1 cellular context compared by ENCODE assay signal in the genomic region with DNA sequence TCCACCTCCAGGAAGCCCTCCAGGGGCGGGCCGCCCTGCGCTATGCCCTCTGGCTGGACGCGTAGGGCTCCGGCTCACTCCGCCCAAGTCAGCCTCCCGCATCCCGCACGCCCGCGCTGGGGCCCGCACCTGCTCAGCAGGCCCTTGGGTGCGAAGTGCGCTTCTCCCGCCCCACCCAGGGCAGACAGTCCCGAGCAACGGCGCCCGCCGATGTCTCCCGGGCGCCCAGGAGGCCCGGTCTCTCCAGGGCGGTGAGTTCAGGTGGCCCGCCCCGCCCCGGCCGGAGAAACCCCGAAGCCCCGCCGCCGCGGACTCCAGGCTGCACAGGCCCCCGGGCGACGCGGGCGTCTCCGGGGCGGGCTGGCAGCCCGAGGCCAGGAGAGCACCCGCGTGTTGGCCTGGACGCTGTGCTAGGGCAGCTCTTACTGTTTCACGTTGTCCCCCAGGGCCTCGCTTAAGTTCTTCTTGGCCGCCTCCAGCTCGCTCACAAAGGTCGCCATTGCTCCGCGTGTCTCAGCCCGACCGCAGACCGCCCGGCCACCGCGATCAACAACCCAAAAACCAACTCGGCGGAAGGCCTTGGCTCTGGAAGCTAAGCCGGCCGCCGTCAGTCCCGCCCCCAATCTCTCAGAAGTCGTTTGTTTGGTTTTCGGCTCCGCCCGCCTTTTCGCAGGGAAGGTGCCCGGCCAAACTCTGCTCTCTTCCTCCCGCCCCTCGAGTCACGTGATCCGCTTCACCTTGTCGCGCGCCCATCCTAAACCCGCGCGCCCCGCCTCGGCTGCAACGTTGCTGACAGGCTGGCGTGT.
TF ChIP-seq lines count a peak whose summit lies in the region.

A gene with protein sequence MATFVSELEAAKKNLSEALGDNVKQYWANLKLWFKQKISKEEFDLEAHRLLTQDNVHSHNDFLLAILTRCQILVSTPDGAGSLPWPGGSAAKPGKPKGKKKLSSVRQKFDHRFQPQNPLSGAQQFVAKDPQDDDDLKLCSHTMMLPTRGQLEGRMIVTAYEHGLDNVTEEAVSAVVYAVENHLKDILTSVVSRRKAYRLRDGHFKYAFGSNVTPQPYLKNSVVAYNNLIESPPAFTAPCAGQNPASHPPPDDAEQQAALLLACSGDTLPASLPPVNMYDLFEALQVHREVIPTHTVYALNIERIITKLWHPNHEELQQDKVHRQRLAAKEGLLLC (minus strand): TSS at position 531 of the 806 bp plus-strand sequence. CDS start 31 bp downstream, at position 500.

TF ChIP-seq in HepG2, 621 proteins besides CTCF, POLR2A, EP300 and RAD21 (continued from another document and continues in another):
- TF ChIP-seq, protein P1, sequence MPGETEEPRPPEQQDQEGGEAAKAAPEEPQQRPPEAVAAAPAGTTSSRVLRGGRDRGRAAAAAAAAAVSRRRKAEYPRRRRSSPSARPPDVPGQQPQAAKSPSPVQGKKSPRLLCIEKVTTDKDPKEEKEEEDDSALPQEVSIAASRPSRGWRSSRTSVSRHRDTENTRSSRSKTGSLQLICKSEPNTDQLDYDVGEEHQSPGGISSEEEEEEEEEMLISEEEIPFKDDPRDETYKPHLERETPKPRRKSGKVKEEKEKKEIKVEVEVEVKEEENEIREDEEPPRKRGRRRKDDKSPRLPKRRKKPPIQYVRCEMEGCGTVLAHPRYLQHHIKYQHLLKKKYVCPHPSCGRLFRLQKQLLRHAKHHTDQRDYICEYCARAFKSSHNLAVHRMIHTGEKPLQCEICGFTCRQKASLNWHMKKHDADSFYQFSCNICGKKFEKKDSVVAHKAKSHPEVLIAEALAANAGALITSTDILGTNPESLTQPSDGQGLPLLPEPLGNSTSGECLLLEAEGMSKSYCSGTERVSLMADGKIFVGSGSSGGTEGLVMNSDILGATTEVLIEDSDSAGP (CRISPR knock-in tag; IDR thresholded peaks at IDR 0.05; ENCODE audit: borderline replicate concordance) = peak; percentile 85; the same call in 1 of the 2 replicates
- TF ChIP-seq, protein P2, sequence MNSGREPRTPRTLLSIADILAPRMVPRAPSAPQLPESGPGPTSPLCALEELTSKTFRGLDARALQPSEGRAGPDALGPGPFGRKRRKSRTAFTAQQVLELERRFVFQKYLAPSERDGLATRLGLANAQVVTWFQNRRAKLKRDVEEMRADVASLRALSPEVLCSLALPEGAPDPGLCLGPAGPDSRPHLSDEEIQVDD (CRISPR knock-in tag; IDR thresholded peaks at IDR 0.05; ENCODE audit: borderline replicate concordance) = 0 out of 2 replicates have a peak, but pooled peaks have one; percentile 19
- TF ChIP-seq MIXL1 (CRISPR knock-in tag; IDR thresholded peaks at IDR 0.05) = peak; percentile 74
- TF ChIP-seq PPARG (CRISPR knock-in tag; conservative IDR thresholded peaks at IDR 0.05) = no peak
- TF ChIP-seq, protein P3, sequence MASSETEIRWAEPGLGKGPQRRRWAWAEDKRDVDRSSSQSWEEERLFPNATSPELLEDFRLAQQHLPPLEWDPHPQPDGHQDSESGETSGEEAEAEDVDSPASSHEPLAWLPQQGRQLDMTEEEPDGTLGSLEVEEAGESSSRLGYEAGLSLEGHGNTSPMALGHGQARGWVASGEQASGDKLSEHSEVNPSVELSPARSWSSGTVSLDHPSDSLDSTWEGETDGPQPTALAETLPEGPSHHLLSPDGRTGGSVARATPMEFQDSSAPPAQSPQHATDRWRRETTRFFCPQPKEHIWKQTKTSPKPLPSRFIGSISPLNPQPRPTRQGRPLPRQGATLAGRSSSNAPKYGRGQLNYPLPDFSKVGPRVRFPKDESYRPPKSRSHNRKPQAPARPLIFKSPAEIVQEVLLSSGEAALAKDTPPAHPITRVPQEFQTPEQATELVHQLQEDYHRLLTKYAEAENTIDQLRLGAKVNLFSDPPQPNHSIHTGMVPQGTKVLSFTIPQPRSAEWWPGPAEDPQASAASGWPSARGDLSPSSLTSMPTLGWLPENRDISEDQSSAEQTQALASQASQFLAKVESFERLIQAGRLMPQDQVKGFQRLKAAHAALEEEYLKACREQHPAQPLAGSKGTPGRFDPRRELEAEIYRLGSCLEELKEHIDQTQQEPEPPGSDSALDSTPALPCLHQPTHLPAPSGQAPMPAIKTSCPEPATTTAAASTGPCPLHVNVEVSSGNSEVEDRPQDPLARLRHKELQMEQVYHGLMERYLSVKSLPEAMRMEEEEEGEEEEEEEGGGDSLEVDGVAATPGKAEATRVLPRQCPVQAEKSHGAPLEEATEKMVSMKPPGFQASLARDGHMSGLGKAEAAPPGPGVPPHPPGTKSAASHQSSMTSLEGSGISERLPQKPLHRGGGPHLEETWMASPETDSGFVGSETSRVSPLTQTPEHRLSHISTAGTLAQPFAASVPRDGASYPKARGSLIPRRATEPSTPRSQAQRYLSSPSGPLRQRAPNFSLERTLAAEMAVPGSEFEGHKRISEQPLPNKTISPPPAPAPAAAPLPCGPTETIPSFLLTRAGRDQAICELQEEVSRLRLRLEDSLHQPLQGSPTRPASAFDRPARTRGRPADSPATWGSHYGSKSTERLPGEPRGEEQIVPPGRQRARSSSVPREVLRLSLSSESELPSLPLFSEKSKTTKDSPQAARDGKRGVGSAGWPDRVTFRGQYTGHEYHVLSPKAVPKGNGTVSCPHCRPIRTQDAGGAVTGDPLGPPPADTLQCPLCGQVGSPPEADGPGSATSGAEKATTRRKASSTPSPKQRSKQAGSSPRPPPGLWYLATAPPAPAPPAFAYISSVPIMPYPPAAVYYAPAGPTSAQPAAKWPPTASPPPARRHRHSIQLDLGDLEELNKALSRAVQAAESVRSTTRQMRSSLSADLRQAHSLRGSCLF (CRISPR knock-in tag; IDR thresholded peaks at IDR 0.05; ENCODE audit: borderline replicate concordance) = 0 out of 2 replicates have a peak, but pooled peaks have one; percentile 34
- peak; percentile 55; the same call in 1 of the 2 replicates for TF ChIP-seq ZNF350 (CRISPR knock-in tag; IDR thresholded peaks at IDR 0.05; ENCODE audit: borderline replicate concordance, low read depth)
- TF ChIP-seq, protein P4, sequence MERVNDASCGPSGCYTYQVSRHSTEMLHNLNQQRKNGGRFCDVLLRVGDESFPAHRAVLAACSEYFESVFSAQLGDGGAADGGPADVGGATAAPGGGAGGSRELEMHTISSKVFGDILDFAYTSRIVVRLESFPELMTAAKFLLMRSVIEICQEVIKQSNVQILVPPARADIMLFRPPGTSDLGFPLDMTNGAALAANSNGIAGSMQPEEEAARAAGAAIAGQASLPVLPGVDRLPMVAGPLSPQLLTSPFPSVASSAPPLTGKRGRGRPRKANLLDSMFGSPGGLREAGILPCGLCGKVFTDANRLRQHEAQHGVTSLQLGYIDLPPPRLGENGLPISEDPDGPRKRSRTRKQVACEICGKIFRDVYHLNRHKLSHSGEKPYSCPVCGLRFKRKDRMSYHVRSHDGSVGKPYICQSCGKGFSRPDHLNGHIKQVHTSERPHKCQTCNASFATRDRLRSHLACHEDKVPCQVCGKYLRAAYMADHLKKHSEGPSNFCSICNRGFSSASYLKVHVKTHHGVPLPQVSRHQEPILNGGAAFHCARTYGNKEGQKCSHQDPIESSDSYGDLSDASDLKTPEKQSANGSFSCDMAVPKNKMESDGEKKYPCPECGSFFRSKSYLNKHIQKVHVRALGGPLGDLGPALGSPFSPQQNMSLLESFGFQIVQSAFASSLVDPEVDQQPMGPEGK (CRISPR knock-in tag; IDR thresholded peaks at IDR 0.05) = 0 out of 2 replicates have a peak, but pooled peaks have one; percentile 28
- TF ChIP-seq ZC3H4 (CRISPR knock-in tag; IDR thresholded peaks at IDR 0.05; ENCODE audit: borderline replicate concordance) = no peak
- peak in 1 of 2 experiments; percentile 74; a peak in 1 of 4 replicates for TF ChIP-seq KLF16 (CRISPR knock-in tag; IDR thresholded peaks at IDR 0.05)
- no peak for TF ChIP-seq FOXA1 (IDR thresholded peaks at IDR 0.05)
- peak; percentile 65 for TF ChIP-seq FOXA1 (CRISPR knock-in tag; IDR thresholded peaks at IDR 0.05)
- TF ChIP-seq, protein P5, sequence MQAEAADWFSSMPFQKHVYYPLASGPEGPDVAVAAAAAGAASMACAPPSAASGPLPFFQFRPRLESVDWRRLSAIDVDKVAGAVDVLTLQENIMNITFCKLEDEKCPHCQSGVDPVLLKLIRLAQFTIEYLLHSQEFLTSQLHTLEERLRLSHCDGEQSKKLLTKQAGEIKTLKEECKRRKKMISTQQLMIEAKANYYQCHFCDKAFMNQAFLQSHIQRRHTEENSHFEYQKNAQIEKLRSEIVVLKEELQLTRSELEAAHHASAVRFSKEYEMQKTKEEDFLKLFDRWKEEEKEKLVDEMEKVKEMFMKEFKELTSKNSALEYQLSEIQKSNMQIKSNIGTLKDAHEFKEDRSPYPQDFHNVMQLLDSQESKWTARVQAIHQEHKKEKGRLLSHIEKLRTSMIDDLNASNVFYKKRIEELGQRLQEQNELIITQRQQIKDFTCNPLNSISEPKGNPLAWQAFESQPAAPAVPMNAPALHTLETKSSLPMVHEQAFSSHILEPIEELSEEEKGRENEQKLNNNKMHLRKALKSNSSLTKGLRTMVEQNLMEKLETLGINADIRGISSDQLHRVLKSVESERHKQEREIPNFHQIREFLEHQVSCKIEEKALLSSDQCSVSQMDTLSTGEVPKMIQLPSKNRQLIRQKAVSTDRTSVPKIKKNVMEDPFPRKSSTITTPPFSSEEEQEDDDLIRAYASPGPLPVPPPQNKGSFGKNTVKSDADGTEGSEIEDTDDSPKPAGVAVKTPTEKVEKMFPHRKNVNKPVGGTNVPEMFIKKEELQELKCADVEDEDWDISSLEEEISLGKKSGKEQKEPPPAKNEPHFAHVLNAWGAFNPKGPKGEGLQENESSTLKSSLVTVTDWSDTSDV (CRISPR knock-in tag; IDR thresholded peaks at IDR 0.05) = no peak
- TF ChIP-seq NFKB2 (CRISPR knock-in tag; IDR thresholded peaks at IDR 0.05; ENCODE audit: borderline replicate concordance) = peak; percentile 73; the same call in 1 of the 2 replicates
- 0 out of 2 replicates have a peak, but pooled peaks have one; percentile 60 for TF ChIP-seq MIER3 (CRISPR knock-in tag; IDR thresholded peaks at IDR 0.05; ENCODE audit: borderline replicate concordance)
- TF ChIP-seq ARHGAP35 (CRISPR knock-in tag; IDR thresholded peaks at IDR 0.05; ENCODE audit: borderline replicate concordance) = peak; percentile 52
- TF ChIP-seq RFXANK (CRISPR knock-in tag; IDR thresholded peaks at IDR 0.05) = peak; percentile 20; the same call in 1 of the 2 replicates
- TF ChIP-seq ZNF773 (CRISPR knock-in tag; IDR thresholded peaks at IDR 0.05; ENCODE audit: borderline replicate concordance) = peak; percentile 55; the same call in 1 of the 2 replicates
- TF ChIP-seq ZNF441 (CRISPR knock-in tag; IDR thresholded peaks at IDR 0.05; ENCODE audit: borderline replicate concordance) = peak; percentile 15; the same call in 1 of the 2 replicates
- TF ChIP-seq MEIS2 (CRISPR knock-in tag; IDR thresholded peaks at IDR 0.05) = peak; percentile 14; the same call in 1 of the 2 replicates
- TF ChIP-seq, protein P6, sequence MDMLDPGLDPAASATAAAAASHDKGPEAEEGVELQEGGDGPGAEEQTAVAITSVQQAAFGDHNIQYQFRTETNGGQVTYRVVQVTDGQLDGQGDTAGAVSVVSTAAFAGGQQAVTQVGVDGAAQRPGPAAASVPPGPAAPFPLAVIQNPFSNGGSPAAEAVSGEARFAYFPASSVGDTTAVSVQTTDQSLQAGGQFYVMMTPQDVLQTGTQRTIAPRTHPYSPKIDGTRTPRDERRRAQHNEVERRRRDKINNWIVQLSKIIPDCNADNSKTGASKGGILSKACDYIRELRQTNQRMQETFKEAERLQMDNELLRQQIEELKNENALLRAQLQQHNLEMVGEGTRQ (IDR thresholded peaks at IDR 0.05; ENCODE audit: low read depth, low read length) = peak; percentile 95
- TF ChIP-seq, protein P6 (CRISPR knock-in tag; IDR thresholded peaks at IDR 0.05; ENCODE audit: borderline replicate concordance) = peak; percentile 97; the same call in 1 of the 2 replicates
- TF ChIP-seq, protein P7, sequence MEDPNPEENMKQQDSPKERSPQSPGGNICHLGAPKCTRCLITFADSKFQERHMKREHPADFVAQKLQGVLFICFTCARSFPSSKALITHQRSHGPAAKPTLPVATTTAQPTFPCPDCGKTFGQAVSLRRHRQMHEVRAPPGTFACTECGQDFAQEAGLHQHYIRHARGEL (CRISPR knock-in tag; IDR thresholded peaks at IDR 0.05) = no peak; the same call in 1 of the 2 replicates
- TF ChIP-seq IKZF1 (IDR thresholded peaks at IDR 0.05) = no peak
- TF ChIP-seq IRF2 (CRISPR knock-in tag; IDR thresholded peaks at IDR 0.05) = peak; percentile 65
- TF ChIP-seq, protein P8, sequence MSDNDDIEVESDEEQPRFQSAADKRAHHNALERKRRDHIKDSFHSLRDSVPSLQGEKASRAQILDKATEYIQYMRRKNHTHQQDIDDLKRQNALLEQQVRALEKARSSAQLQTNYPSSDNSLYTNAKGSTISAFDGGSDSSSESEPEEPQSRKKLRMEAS (IDR thresholded peaks at IDR 0.05) = peak; percentile 93
- 0 out of 2 replicates have a peak, but pooled peaks have one; percentile 41 for TF ChIP-seq ZNF816 (CRISPR knock-in tag; IDR thresholded peaks at IDR 0.05; ENCODE audit: borderline replicate concordance)
- TF ChIP-seq, protein P9, sequence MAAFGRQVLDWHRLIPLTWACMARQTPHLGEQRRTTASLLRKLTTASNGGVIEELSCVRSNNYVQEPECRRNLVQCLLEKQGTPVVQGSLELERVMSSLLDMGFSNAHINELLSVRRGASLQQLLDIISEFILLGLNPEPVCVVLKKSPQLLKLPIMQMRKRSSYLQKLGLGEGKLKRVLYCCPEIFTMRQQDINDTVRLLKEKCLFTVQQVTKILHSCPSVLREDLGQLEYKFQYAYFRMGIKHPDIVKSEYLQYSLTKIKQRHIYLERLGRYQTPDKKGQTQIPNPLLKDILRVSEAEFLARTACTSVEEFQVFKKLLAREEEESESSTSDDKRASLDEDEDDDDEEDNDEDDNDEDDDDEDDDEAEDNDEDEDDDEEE (CRISPR knock-in tag; IDR thresholded peaks at IDR 0.05) = no peak
- TF ChIP-seq ZNF563 (CRISPR knock-in tag; IDR thresholded peaks at IDR 0.05) = peak; percentile 82; the same call in 1 of the 2 replicates
- no peak for TF ChIP-seq RFX5 (IDR thresholded peaks at IDR 0.05; ENCODE audit: low read depth, low read length)
- TF ChIP-seq YY1 (IDR thresholded peaks at IDR 0.05; ENCODE audit: insufficient read depth, insufficient replicate concordance, low read depth, low read length) = peak; percentile 93
- TF ChIP-seq KDM5B (CRISPR knock-in tag; IDR thresholded peaks at IDR 0.05; ENCODE audit: borderline replicate concordance) = peak; percentile 41; the same call in 1 of the 2 replicates
- TF ChIP-seq ZNF768 (CRISPR knock-in tag; IDR thresholded peaks at IDR 0.05) = peak; percentile 46; the same call in 1 of the 2 replicates
- TF ChIP-seq HHEX (CRISPR knock-in tag; IDR thresholded peaks at IDR 0.05) = no peak
- TF ChIP-seq RBFOX2 (IDR thresholded peaks at IDR 0.05; ENCODE audit: low read depth, low read length) = peak; percentile 90
- TF ChIP-seq HDAC1 (CRISPR knock-in tag; IDR thresholded peaks at IDR 0.05) = peak; percentile 68
- TF ChIP-seq SRSF1 (optimal IDR thresholded peaks at IDR 0.05; ENCODE audit: low read depth, low read length) = peak; percentile 91
- peak; percentile 45 for TF ChIP-seq PHF5A (CRISPR knock-in tag; IDR thresholded peaks at IDR 0.05; ENCODE audit: low read depth, unreplicated experiment)
- TF ChIP-seq YEATS2 (CRISPR knock-in tag; IDR thresholded peaks at IDR 0.05; ENCODE audit: borderline replicate concordance) = peak; percentile 75
- peak; percentile 92 for TF ChIP-seq ZNF292 (CRISPR knock-in tag; IDR thresholded peaks at IDR 0.05; ENCODE audit: borderline replicate concordance, low read depth)
- peak; percentile 73; the same call in 1 of the 2 replicates for TF ChIP-seq ETV6 (CRISPR knock-in tag; conservative IDR thresholded peaks at IDR 0.05)
